8 cellular contexts compared by ENCODE assay signal in the genomic region with DNA sequence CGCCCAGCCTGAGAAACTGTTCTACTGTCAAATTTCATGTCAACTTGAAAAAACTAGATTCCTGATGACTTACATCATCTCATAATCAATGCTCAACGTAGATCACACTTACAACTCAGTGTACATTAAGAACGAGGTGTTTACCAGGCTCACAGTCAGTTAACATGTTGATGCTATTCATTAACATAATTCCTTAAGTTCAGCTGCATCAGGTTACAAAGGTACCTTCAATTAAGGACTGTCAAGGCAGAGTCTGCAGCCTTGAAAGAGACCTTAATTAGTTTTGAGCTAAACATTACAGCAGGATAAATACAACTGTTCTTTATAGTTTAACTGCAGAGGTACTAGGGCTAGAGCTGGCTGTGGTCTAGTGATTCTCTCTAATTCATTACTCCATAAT. TPM values are rescaled to one million over a fixed set of nuclear protein-coding genes. Genes with fewer than 3 reads are reported as not detected.
DNase-seq lines count a peak whose midpoint lies in the region; ATAC-seq, FAIRE-seq and TF ChIP-seq lines count a peak whose summit lies in the region.

No MANE protein-coding gene starts in this region.

- no peak overlapping the region for H3K9ac ChIP-seq in HUES6 (ENCODE audit: low read length)

- H3K9me3 Mint-ChIP-seq in MCF 10A (ENCODE audit: unreplicated experiment): no peaks in the 10 kb centered on the region

- H3K27ac Mint-ChIP-seq in MCF 10A (ENCODE audit: low read depth, unreplicated experiment): peak overlapping the region; percentile 12

- ATAC-seq in GM18520 (IDR thresholded peaks at IDR 0.05; ENCODE audit: unreplicated experiment): no peak

- DNase-seq in AG04449 (ENCODE audit: low read depth, low spot score): no peak
- DNase-seq in MCF 10A (ENCODE audit: unreplicated experiment): no peak
- no peak for DNase-seq in HCEC 1CT
- DNase-seq in D721Med (ENCODE audit: insufficient read length, low spot score): no peak
- no peak for DNase-seq in head of caudate nucleus

- peaks cover 17% of the 10 kb centered on the region for H3K4me1 ChIP-seq in HUES6 (ENCODE audit: control insufficient read depth, insufficient read depth, low read length)
- peaks cover 6 to 27% of the 10 kb centered on the region in 2 donors for H3K4me1 ChIP-seq in muscle layer of duodenum (ENCODE audit: control insufficient read depth in 1 of 2, insufficient read depth in 2 of 2, low read length in 2 of 2)

- no TSS peak for BruUV-seq in MCF 10A (replicated peaks; lab: Mats Ljungman, UMichigan)

- H3K36me3 ChIP-seq in HUES6 (ENCODE audit: control insufficient read depth, insufficient read depth, low read length) (peaks cover 39% of the 10 kb centered on the region), muscle layer of duodenum (ENCODE audit: control insufficient read depth in 1 of 2, insufficient read depth in 2 of 2, low read length in 2 of 2) (peaks cover 9 to 18% of the 10 kb centered on the region in 2 donors)

- intact Hi-C loops in MCF 10A (cut with micrococcal nuclease) (loop anchor here (2.0 to 5.0 kb wide), 3 partner anchors 32 to 138 kb away; no protein-coding TSS in a partner anchor), head of caudate nucleus (cut with DNase I) (loop anchor here (5.0 kb wide), 1 partner anchor 48 kb away; no protein-coding TSS in a partner anchor)

- H3K4me3 ChIP-seq in AG04449 (ENCODE audit: low read depth, low read length) (peak overlapping the region; percentile 85), HUES6 (ENCODE audit: low read depth, low read length) (peak overlapping the region; percentile 100), muscle layer of duodenum (ENCODE audit: low read depth in 1 of 2, low read length in 2 of 2) (peak overlapping the region; percentile 90 to 100)

- H3K36me3 Mint-ChIP-seq in MCF 10A (ENCODE audit: insufficient read depth, unreplicated experiment): peaks cover 43% of the 10 kb centered on the region

- POLR2A ChIA-PET in AG04449 (lab: Yijun Ruan, JAX) (interaction anchor here (0.6 kb wide), 1 partner anchor 15 kb away, joined by 3 read pairs; no protein-coding TSS in a partner anchor), MCF 10A (lab: Yijun Ruan, JAX) (interaction anchor here (0.5 to 9.2 kb wide), 13 partner anchors 9 to 217 kb away, joined by 3 to 103 read pairs (median 9); no protein-coding TSS in a partner anchor)

- H3K27ac ChIP-seq in HUES6 (ENCODE audit: low read depth, low read length) (no peak overlapping the region), muscle layer of duodenum (ENCODE audit: low read length) (peak overlapping the region; percentile 81)

- TF ChIP-seq CTCF in AG04449 (IDR thresholded peaks at IDR 0.05; ENCODE audit: insufficient read depth, low read length, missing control alignments): no peak
- no peak for TF ChIP-seq CTCF in MCF 10A (IDR thresholded peaks at IDR 0.05; ENCODE audit: unreplicated experiment)
- no peak for TF ChIP-seq CTCF in D721Med (IDR thresholded peaks at IDR 0.05; ENCODE audit: insufficient read depth, missing control alignments)

- CTCF ChIA-PET in AG04449 (lab: Yijun Ruan, JAX): interaction anchor here (0.7 to 2.3 kb wide), 3 partner anchors 13 to 134 kb away, joined by 3 to 6 read pairs (median 3); no protein-coding TSS in a partner anchor
- CTCF ChIA-PET in MCF 10A (lab: Yijun Ruan, JAX): interaction anchor here (0.6 to 1.9 kb wide), 7 partner anchors 21 to 68 kb away, joined by 3 to 6 read pairs (median 3); no protein-coding TSS in a partner anchor

- peaks cover 37% of the 10 kb centered on the region for H3K4me1 Mint-ChIP-seq in MCF 10A (ENCODE audit: insufficient read depth, unreplicated experiment)

- H3K9me3 ChIP-seq in HUES6 (ENCODE audit: control insufficient read depth, insufficient read depth, low read depth, low read length) (no peaks in the 10 kb centered on the region), muscle layer of duodenum (ENCODE audit: control insufficient read depth in 1 of 2, low read length in 2 of 2) (no peaks in the 10 kb centered on the region)

- H3K27me3 ChIP-seq in HUES6 (ENCODE audit: control insufficient read depth, insufficient read depth, low read length): no peaks in the 10 kb centered on the region
- no peaks in the 10 kb centered on the region for H3K27me3 ChIP-seq in muscle layer of duodenum (ENCODE audit: low read depth, low read length)

- H3K4me3 Mint-ChIP-seq in MCF 10A (ENCODE audit: unreplicated experiment): peak overlapping the region; percentile 89

- H3K27me3 Mint-ChIP-seq in MCF 10A (ENCODE audit: insufficient read depth, unreplicated experiment): no peaks in the 10 kb centered on the region

- FAIRE-seq in D721Med (lab: Jason Lieb, UNC): no peak

RNA-seq across cellular contexts. Expression of gene GNA13, which starts 1.9 kb away (rescaled TPM):
- total RNA-seq in MCF 10A (2022): 32.1 and 33.2 TPM in 2 replicates
